In genomic region chr7:45593877-45594276, GRCh38 we compare ENCODE assay signal across 18 cellular contexts. TPM values are rescaled to one million over a fixed set of nuclear protein-coding genes. Genes with fewer than 3 reads are reported as not detected.
DNase-seq lines count a peak whose midpoint lies in the region; ATAC-seq, FAIRE-seq and TF ChIP-seq lines count a peak whose summit lies in the region.
"Had no signal": no experiment of that assay in that cellular context is flagged by ENCODE, and none has a peak within 500 bp of the region (broad histone marks: within the 10 kb centered on the region; RNA-seq: fewer than 3 reads in every experiment).

No MANE protein-coding gene starts in this region.

- peaks cover 47% of the 10 kb centered on the region for H3K4me1 Mint-ChIP-seq in GM23338
- H3K4me1 Mint-ChIP-seq: CD14-positive monocyte had no signal

- H3K9me3 Mint-ChIP-seq in GM23338: no peaks in the 10 kb centered on the region

- H3K27ac ChIP-seq in GM23338 (ENCODE audit: low read depth): no peak overlapping the region
- H3K27ac ChIP-seq: KMS-11 had no signal

- no peak overlapping the region for H3K4me3 ChIP-seq in GM23338

- TF ChIP-seq CTCF in GM23338 (conservative IDR thresholded peaks at IDR 0.05; ENCODE audit: low read depth in 2 of 2): no peak

- no peaks in the 10 kb centered on the region for H3K9me2 ChIP-seq in GM23338 (ENCODE audit: insufficient read depth)

- no peaks in the 10 kb centered on the region; the same call in 1 of the 3 replicates for H3K36me3 Mint-ChIP-seq in GM23338 (ENCODE audit: low read depth)
- H3K36me3 Mint-ChIP-seq: CD14-positive monocyte had no signal

- no peaks in the 10 kb centered on the region for H3F3A ChIP-seq in GM23338 (replicated peaks; ENCODE audit: low read depth)

- peak overlapping the region; percentile 4; the same call in 1 of the 2 replicates for H3K27ac Mint-ChIP-seq in GM23338
- H3K27ac Mint-ChIP-seq: CD14-positive monocyte had no signal

- no peak for ATAC-seq in GM23338
- ATAC-seq in sciatic nerve: no peak
- no peak for ATAC-seq in HG03108 (IDR thresholded peaks at IDR 0.05; ENCODE audit: unreplicated experiment)
- ATAC-seq in HG02642 (IDR thresholded peaks at IDR 0.05; ENCODE audit: poor library complexity, unreplicated experiment): no peak
- ATAC-seq: HCT116, Right ventricle myocardium inferior had no signal

- no peak overlapping the region for H3K4me2 ChIP-seq in GM23338
- H3K4me2 ChIP-seq: KMS-11 had no signal

- no peaks in the 10 kb centered on the region for H4K20me1 ChIP-seq in GM23338 (replicated peaks; ENCODE audit: insufficient read depth)

- intact Hi-C loops in sciatic nerve (cut with DNase I): no loop called here

- TF ChIP-seq POLR2A in GM12892 (IDR thresholded peaks at IDR 0.05; ENCODE audit: low read depth, low read length): no peak

- peak; percentile 67 for FAIRE-seq in GM12892 (lab: Jason Lieb, UNC)
- FAIRE-seq: G401.6, RCC 7860 had no signal

- DNase-seq in GM12892 (ENCODE audit: insufficient read length): no peak
- no peak for DNase-seq in GM23338 (ENCODE audit: low spot score)
- DNase-seq in ecto neural progenitor cell (ENCODE audit: low spot score): peak; percentile 24
- DNase-seq in sciatic nerve (ENCODE audit: low spot score): peak; percentile 9
- no peak for DNase-seq in activated naive CD4-positive, alpha-beta T cell treated with anti-CD3 and anti-CD28 coated beads, Interleukin-2, amount 50 U/mL, for 16 hours
- DNase-seq: NCI-H1417, NCI-H187, NCI-H2107, NCI-H510A, NCI-H748 treated with DMSO at 0.1 percent for 48 hours had no signal

- H3K4me1 ChIP-seq in GM23338 (ENCODE audit: insufficient read depth): no peaks in the 10 kb centered on the region

- H3K79me2 ChIP-seq in GM23338 (replicated peaks; ENCODE audit: insufficient read depth): peaks cover 4% of the 10 kb centered on the region; the same call in 1 of the 2 replicates

- H3K36me3 ChIP-seq in GM23338 (ENCODE audit: insufficient read depth): no peaks in the 10 kb centered on the region

- H2AFZ ChIP-seq in GM23338: no peak overlapping the region

- peaks cover 5% of the 10 kb centered on the region for H3K27me3 Mint-ChIP-seq in GM23338 (ENCODE audit: insufficient read depth, low read depth, poor library complexity)

- no peaks in the 10 kb centered on the region for H3K27me3 ChIP-seq in GM23338 (ENCODE audit: insufficient read depth)

- no peak overlapping the region for H3K4me3 Mint-ChIP-seq in GM23338
- H3K4me3 Mint-ChIP-seq: CD14-positive monocyte had no signal

TF ChIP-seq in GM23338, 12 proteins besides CTCF, POLR2A, EP300 and RAD21 (continues in another document):
- TF ChIP-seq CREB1 (CRISPR knock-in tag; IDR thresholded peaks at IDR 0.05; ENCODE audit: low read depth) (no peak), JUNB (IDR thresholded peaks at IDR 0.05; ENCODE audit: unreplicated experiment) (no peak), NANOG (IDR thresholded peaks at IDR 0.05; ENCODE audit: borderline replicate concordance) (no peak), STAT1 (IDR thresholded peaks at IDR 0.05; ENCODE audit: unreplicated experiment) (no peak), EZH2phosphoT487 (IDR thresholded peaks at IDR 0.05; ENCODE audit: unreplicated experiment) (no peak), ETS1 (IDR thresholded peaks at IDR 0.05) (no peak), ZNF114 (CRISPR knock-in tag; IDR thresholded peaks at IDR 0.05) (no peak), ZNF331 (CRISPR knock-in tag; IDR thresholded peaks at IDR 0.05; ENCODE audit: low read depth) (no peak), POLR2AphosphoS5 (IDR thresholded peaks at IDR 0.05; ENCODE audit: low read depth) (no peak), REST (IDR thresholded peaks at IDR 0.05; ENCODE audit: unreplicated experiment) (no peak), EZH2 (IDR thresholded peaks at IDR 0.05; ENCODE audit: low read depth, unreplicated experiment) (no peak)

RNA-seq across cellular contexts. Expression of gene ADCY1, which starts 19.7 kb away (rescaled TPM):
- polyA plus RNA-seq in GM12892 (2012; ENCODE audit: missing spikeins): 31.1 TPM
- total RNA-seq in GM23338 (2014; rRNA removed; shearing (Covaris generic)): 14.6 and 18.7 TPM in 2 replicates
- polyA plus RNA-seq in GM23338 (2016; fragmentation: Nextera tagmentation; extraction: Ambion mirVana): 2.3 and 2.4 TPM in 2 replicates
- 5.5 TPM for total RNA-seq in sciatic nerve

Comparison
In these comparisons a context has a peak if more than half of its experiments do, and no peak if none do; other contexts are left out.
1. DNase-seq: peak in ecto neural progenitor cell (single experiment) and sciatic nerve (single experiment); none in GM12892 (single experiment), GM23338 (single experiment) and activated naive CD4-positive, alpha-beta T cell treated with anti-CD3 and anti-CD28 coated beads, Interleukin-2, amount 50 U/mL, for 16 hours (single experiment).